1 cellular context compared by ENCODE assay signal in the genomic region with DNA sequence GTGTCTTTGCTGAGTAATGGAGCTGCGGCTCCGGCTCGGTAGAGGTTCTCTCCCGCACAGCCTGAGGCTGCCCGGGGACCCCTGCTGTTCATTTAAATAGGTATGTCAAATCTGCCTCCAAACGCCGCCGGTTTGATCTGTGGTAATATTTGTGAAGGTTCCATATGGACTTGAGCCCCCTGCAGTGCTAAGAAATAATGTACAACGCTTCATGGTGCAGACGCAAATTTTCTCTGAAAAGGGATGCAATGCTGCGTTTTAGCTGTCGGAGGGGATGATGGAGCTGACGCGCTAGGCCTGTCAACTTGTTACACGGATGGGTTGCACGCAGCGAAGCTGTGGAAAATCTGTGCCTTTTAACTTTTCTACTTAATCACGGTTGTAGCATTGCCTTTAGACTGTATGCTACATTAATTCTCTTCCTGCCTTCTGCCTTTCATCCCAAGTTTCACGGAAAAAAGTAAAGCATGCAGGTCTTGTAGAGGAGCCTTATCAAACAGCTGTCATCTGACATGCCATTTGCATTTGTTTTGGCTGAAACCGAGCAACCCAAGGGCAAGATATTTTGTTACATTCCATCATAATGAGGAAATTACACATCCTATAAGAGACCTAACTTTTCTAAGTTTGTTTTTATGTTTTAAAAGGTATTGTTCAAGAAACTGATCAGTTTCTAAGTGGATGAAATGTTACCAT.
TF ChIP-seq lines count a peak whose summit lies in the region.

No MANE protein-coding gene starts in this region.

TF ChIP-seq in HEK293, 187 proteins besides CTCF, POLR2A, EP300 and RAD21 (continued from another document):
- TF ChIP-seq TCF7L2 (IDR thresholded peaks at IDR 0.05; ENCODE audit: borderline replicate concordance, low read depth, low read length) (no peak; the same call in 1 of the 2 replicates), ZBTB17 (tag by site-specific recombination; IDR thresholded peaks at IDR 0.05) (no peak)
